28 cellular contexts compared by ENCODE assay signal in genomic region chr2:189542145-189542882, GRCh38. TPM values are rescaled to one million over a fixed set of nuclear protein-coding genes. Genes with fewer than 3 reads are reported as not detected.
A peak's percentile ranks its signal among the peaks of the same experiment; 100 is the strongest.
DNase-seq lines count a peak whose midpoint lies in the region; ATAC-seq, FAIRE-seq and TF ChIP-seq lines count a peak whose summit lies in the region.
"Had no signal": no experiment of that assay in that cellular context is flagged by ENCODE, and none has a peak within 500 bp of the region (broad histone marks: within the 10 kb centered on the region; RNA-seq: fewer than 3 reads in every experiment).

No MANE protein-coding gene starts in this region.

- no peak for TF ChIP-seq POLR2A in breast epithelium (IDR thresholded peaks at IDR 0.05)
- TF ChIP-seq POLR2A in esophagus muscularis mucosa (IDR thresholded peaks at IDR 0.05; ENCODE audit: low read depth), result no peak
- TF ChIP-seq POLR2A in vagina (IDR thresholded peaks at IDR 0.05), result no peak

- H3K27ac ChIP-seq in breast epithelium (peak overlapping the region; percentile 52 to 77), esophagus muscularis mucosa (replicated peaks in 1 of 4) (peak overlapping the region; percentile 9 to 89 (median 84)), pancreas (peak overlapping the region in 3 of 4 donors; percentile 13 to 71 (median 38)), vagina (peak overlapping the region; percentile 43)
- H3K27ac ChIP-seq: dorsolateral prefrontal cortex, neutrophil, spleen, upper lobe of left lung had no signal

- WGBS in esophagus muscularis mucosa, result 87% methylated on average over 6 of the region's 6 CpGs
- 56 to 60% methylated on average over 6 of the region's 6 CpGs for WGBS in pancreas, 2 donors

- no peaks in the 10 kb centered on the region for H3K27me3 Mint-ChIP-seq in MCF 10A (ENCODE audit: insufficient read depth, unreplicated experiment)
- H3K27me3 Mint-ChIP-seq: activated naive CD4-positive, alpha-beta T cell treated with anti-CD3 and anti-CD28 coated beads, Interleukin-2, amount 10 ng/mL, durations not matched to agents 7 days and 5 days; stimulated activated naive CD8-positive, alpha-beta T cell treated with anti-CD3 and anti-CD28 coated beads, Interleukin-15, Interleukin-2, amounts not matched to agents 100 ng/mL and 50 ng/mL, for 24 hours had no signal

- H3K4me3 ChIP-seq in breast epithelium, result no peak overlapping the region
- H3K4me3 ChIP-seq in esophagus muscularis mucosa, result no peak overlapping the region
- no peak overlapping the region for H3K4me3 ChIP-seq in pancreas
- no peak overlapping the region for H3K4me3 ChIP-seq in vagina
- H3K4me3 ChIP-seq: dorsolateral prefrontal cortex, lung, spleen, upper lobe of left lung had no signal

- POLR2A ChIA-PET in MCF 10A (lab: Yijun Ruan, JAX), result interaction anchor here (0.6 kb wide), 1 partner anchor 92 kb away, joined by 3 read pairs; no protein-coding TSS in a partner anchor

- H3K9me3 Mint-ChIP-seq in MCF 10A (ENCODE audit: unreplicated experiment), result peaks cover 7% of the 10 kb centered on the region
- H3K9me3 Mint-ChIP-seq: activated naive CD4-positive, alpha-beta T cell treated with anti-CD3 and anti-CD28 coated beads, Interleukin-2, amount 10 ng/mL, durations not matched to agents 7 days and 5 days; central memory CD8-positive, alpha-beta T cell; IgD-negative memory B cell; stimulated activated naive CD8-positive, alpha-beta T cell treated with anti-CD3 and anti-CD28 coated beads, Interleukin-15, Interleukin-2, amounts not matched to agents 100 ng/mL and 50 ng/mL, for 24 hours had no signal

- TF ChIP-seq CTCF in breast epithelium (IDR thresholded peaks at IDR 0.05), result no peak
- no peak for TF ChIP-seq CTCF in MCF 10A (IDR thresholded peaks at IDR 0.05; ENCODE audit: unreplicated experiment)
- no peak for TF ChIP-seq CTCF in esophagus muscularis mucosa (IDR thresholded peaks at IDR 0.05)
- TF ChIP-seq CTCF in pancreas (IDR thresholded peaks at IDR 0.05), result no peak
- no peak for TF ChIP-seq CTCF in vagina (IDR thresholded peaks at IDR 0.05)

- H3K9me3 ChIP-seq in breast epithelium (no peaks in the 10 kb centered on the region), esophagus muscularis mucosa (no peaks in the 10 kb centered on the region), pancreas (no peaks in the 10 kb centered on the region), vagina (no peaks in the 10 kb centered on the region)
- H3K9me3 ChIP-seq: BE2C, neutrophil, spleen, upper lobe of left lung had no signal

- H3K36me3 ChIP-seq in breast epithelium (no peaks in the 10 kb centered on the region), esophagus muscularis mucosa (no peaks in the 10 kb centered on the region), pancreas (no peaks in the 10 kb centered on the region), vagina (no peaks in the 10 kb centered on the region)
- H3K36me3 ChIP-seq: BE2C, neutrophil, spleen, upper lobe of left lung had no signal

- H3K4me1 ChIP-seq in breast epithelium, result peaks cover 0 to 6% of the 10 kb centered on the region in 2 donors
- peaks cover 3 to 58% (median 48%) of the 10 kb centered on the region in 4 donors for H3K4me1 ChIP-seq in esophagus muscularis mucosa
- H3K4me1 ChIP-seq in pancreas, result no peaks in the 10 kb centered on the region
- H3K4me1 ChIP-seq in vagina, result peaks cover 36% of the 10 kb centered on the region
- H3K4me1 ChIP-seq: spleen, upper lobe of left lung had no signal

- DNase-seq in breast epithelium (ENCODE audit: low spot score in 2 of 2) (peak in 1 of 2 donors; percentile 22), MCF 10A (ENCODE audit: unreplicated experiment) (no peak), esophagus muscularis mucosa (ENCODE audit: extremely low spot score) (no peak), pancreas (peak in 1 of 6 donors; percentile 27), vagina (ENCODE audit: extremely low spot score in 2 of 2) (no peak), T1000 (lab: John Stamatoyannopoulos, UW) (no peak)
- no peak for DNase-seq in stimulated activated CD4-positive, alpha-beta T cell treated with anti-CD3 and anti-CD28 coated beads, Interleukin-2, amount 100 ng/mL, for 24 hours
- DNase-seq: activated CD8-positive, alpha-beta memory T cell treated with anti-CD3 and anti-CD28 coated beads for 24 hours; activated naive CD4-positive, alpha-beta T cell treated with anti-CD3 and anti-CD28 coated beads, Interleukin-2, amount 10 ng/mL, durations not matched to agents 7 days and 5 days; activated T-cell treated with anti-CD3 and anti-CD28 coated beads, Interleukin-2, amount 50 U/mL, for 48 hours; anterior cingulate cortex; dorsolateral prefrontal cortex; foreskin melanocyte; islet precursor cell; NCI-H1048; NCI-H187; spleen; stimulated activated CD4-positive, alpha-beta T cell treated with anti-CD3 and anti-CD28 coated beads, Interleukin-4, amount 100 ng/mL, for 24 hours; upper lobe of left lung had no signal

- no peaks in the 10 kb centered on the region for H3K4me1 Mint-ChIP-seq in MCF 10A (ENCODE audit: insufficient read depth, unreplicated experiment)
- H3K4me1 Mint-ChIP-seq: activated naive CD4-positive, alpha-beta T cell treated with anti-CD3 and anti-CD28 coated beads, Interleukin-2, amount 10 ng/mL, durations not matched to agents 7 days and 5 days; central memory CD8-positive, alpha-beta T cell had no signal

- BruUV-seq in MCF 10A (replicated peaks; lab: Mats Ljungman, UMichigan), result no TSS peak

- H3K27me3 ChIP-seq in breast epithelium, result no peaks in the 10 kb centered on the region
- no peaks in the 10 kb centered on the region for H3K27me3 ChIP-seq in esophagus muscularis mucosa
- no peaks in the 10 kb centered on the region for H3K27me3 ChIP-seq in pancreas
- no peaks in the 10 kb centered on the region for H3K27me3 ChIP-seq in vagina
- H3K27me3 ChIP-seq: BE2C, neutrophil, spleen, upper lobe of left lung had no signal

- CTCF ChIA-PET in MCF 10A (lab: Yijun Ruan, JAX), result interaction anchor here (0.7 kb wide), 1 partner anchor 484 kb away, joined by 3 read pairs; no protein-coding TSS in a partner anchor

- H3K4me3 Mint-ChIP-seq in MCF 10A (ENCODE audit: unreplicated experiment), result no peak overlapping the region
- H3K4me3 Mint-ChIP-seq: activated naive CD4-positive, alpha-beta T cell treated with anti-CD3 and anti-CD28 coated beads, Interleukin-2, amount 10 ng/mL, durations not matched to agents 7 days and 5 days; central memory CD8-positive, alpha-beta T cell; IgD-negative memory B cell; stimulated activated naive CD8-positive, alpha-beta T cell treated with anti-CD3 and anti-CD28 coated beads, Interleukin-15, Interleukin-2, amounts not matched to agents 100 ng/mL and 50 ng/mL, for 24 hours had no signal

- H3K27ac Mint-ChIP-seq in MCF 10A (ENCODE audit: low read depth, unreplicated experiment), result no peak overlapping the region
- H3K27ac Mint-ChIP-seq: activated naive CD4-positive, alpha-beta T cell treated with anti-CD3 and anti-CD28 coated beads, Interleukin-2, amount 10 ng/mL, durations not matched to agents 7 days and 5 days; IgD-negative memory B cell; stimulated activated naive CD8-positive, alpha-beta T cell treated with anti-CD3 and anti-CD28 coated beads, Interleukin-15, Interleukin-2, amounts not matched to agents 100 ng/mL and 50 ng/mL, for 24 hours had no signal

- TF ChIP-seq EP300 in esophagus muscularis mucosa (IDR thresholded peaks at IDR 0.05), result no peak

- FAIRE-seq in pancreas (lab: Jason Lieb, UNC), result peak; percentile 64
- FAIRE-seq: A204.1 had no signal

- peak; percentile 53 to 84 (median 80) for ATAC-seq in pancreas
- no peak for ATAC-seq in GM19351 (IDR thresholded peaks at IDR 0.05; ENCODE audit: unreplicated experiment)
- ATAC-seq: Right ventricle myocardium inferior had no signal

- intact Hi-C loops in breast epithelium (cut with DNase I; ENCODE audit: low total_unique reads), result no loop called here
- intact Hi-C loops in MCF 10A (cut with micrococcal nuclease), result no loop called here
- intact Hi-C loops in esophagus muscularis mucosa (cut with DNase I), result no loop called here
- intact Hi-C loops in pancreas (cut with DNase I), result no loop called here
- intact Hi-C loops in vagina (cut with DNase I), result no loop called here

- no peaks in the 10 kb centered on the region for H3K36me3 Mint-ChIP-seq in MCF 10A (ENCODE audit: insufficient read depth, unreplicated experiment)
- H3K36me3 Mint-ChIP-seq: activated naive CD4-positive, alpha-beta T cell treated with anti-CD3 and anti-CD28 coated beads, Interleukin-2, amount 10 ng/mL, durations not matched to agents 7 days and 5 days; IgD-negative memory B cell had no signal

RNA-seq across cellular contexts. Expression of gene SLC40A1, which starts 38.3 kb away (rescaled TPM):
- 100 to 1,000 TPM in 2 of 3 donors, 10 to 100 TPM in 1; 42.2 to 183 (median 162) TPM for total RNA-seq in breast epithelium
- total RNA-seq in MCF 10A (2022), result 0.15 TPM in 1 of 2 replicates, not detected in the other
- total RNA-seq in esophagus muscularis mucosa, result 10 to 100 TPM; 35.3 to 80.9 (median 40.8) TPM
- total RNA-seq in pancreas, result 10 to 100 TPM; 31.4 to 65.8 (median 43.2) TPM
- 10 to 100 TPM; 14.0 to 26.8 TPM for polyA plus RNA-seq in pancreas
- total RNA-seq in vagina, result 53.3 TPM

Comparison
In these comparisons a context has a peak if more than half of its experiments do, and no peak if none do; other contexts are left out.
1. RNA of gene SLC40A1, which starts 38.3 kb away (total RNA-seq): 42.2 to 183 TPM in breast epithelium, 53.3 TPM in vagina (single experiment), 31.4 to 65.8 TPM in pancreas and 35.3 to 80.9 TPM in esophagus muscularis mucosa; 0.15 TPM in MCF 10A; every median in the first group is over 10 times any median in the second.
2. Peak in every context shown above with its lines, with median percentiles within 50 percentile points of each other: H3K27ac ChIP-seq.